ENCODE assay signal across 27 cellular contexts in the genomic region with DNA sequence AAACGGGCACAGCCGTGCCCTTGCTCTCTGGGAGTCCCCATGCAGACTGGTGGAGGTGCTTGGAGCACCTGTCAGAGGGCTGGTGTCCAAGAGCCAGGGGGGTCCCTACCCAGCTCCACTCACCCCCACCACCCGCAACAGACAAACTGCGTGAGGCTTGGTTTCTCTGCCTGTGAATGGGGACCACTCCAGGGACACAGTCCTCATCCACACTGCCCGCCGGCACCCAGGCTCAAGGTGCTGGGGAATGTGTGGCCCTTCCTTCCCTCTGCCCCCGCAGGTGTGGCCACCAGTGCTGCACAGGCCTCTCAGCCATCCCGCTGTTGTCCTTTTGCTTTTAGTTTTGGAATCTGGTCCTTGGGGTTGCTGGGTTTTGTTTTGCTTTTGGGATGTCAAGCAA.
"Had no signal": no experiment of that assay in that cellular context is flagged by ENCODE, and none has a peak within 500 bp of the region (broad histone marks: within the 10 kb centered on the region; RNA-seq: fewer than 3 reads in every experiment).

No MANE protein-coding gene starts in this region.

- H3K27ac Mint-ChIP-seq: memory B cell; mesothelial cell of epicardium; stimulated activated memory B cell treated with anti-CD40 and anti-IgM and Interleukin-4, amounts not matched to agents 10 μg/mL and 1 μg/mL and 100 μg/mL, for 72 hours; stimulated activated naive CD8-positive, alpha-beta T cell treated with anti-CD3 and anti-CD28 coated beads, Interleukin-15, Interleukin-2, amounts not matched to agents 100 ng/mL and 50 ng/mL, for 24 hours had no signal

- H3K4me3 Mint-ChIP-seq: dendritic cell treated with granulocyte-macrophage colony-stimulating factor and Interleukin-4, amounts not matched to agents 40 ng/mL and 50 ng/mL, for 4 days; immature natural killer cell; memory B cell; mesothelial cell of epicardium; naive B cell; natural killer cell treated with Interleukin-12 subunit alpha and Interleukin-12 subunit beta and Interleukin-15 and Interleukin-18, amount 100 ng/mL, for 72 hours; neural crest cell; stimulated activated memory B cell treated with anti-CD40 and anti-IgM and Interleukin-4, amounts not matched to agents 10 μg/mL and 1 μg/mL and 100 μg/mL, for 72 hours; stimulated activated naive CD8-positive, alpha-beta T cell treated with anti-CD3 and anti-CD28 coated beads, Interleukin-15, Interleukin-2, amounts not matched to agents 100 ng/mL and 50 ng/mL, for 24 hours had no signal

- ATAC-seq: foreskin keratinocyte; mucosa of descending colon; natural killer cell treated with Interleukin-12 subunit alpha and Interleukin-12 subunit beta and Interleukin-15 and Interleukin-18, amount 100 ng/mL, for 72 hours; stimulated activated memory B cell treated with anti-CD40 and anti-IgM and Interleukin-4, amounts not matched to agents 10 μg/mL and 1 μg/mL and 100 μg/mL, for 72 hours had no signal

- H3K36me3 Mint-ChIP-seq: immature natural killer cell; memory B cell; mesothelial cell of epicardium; naive B cell; natural killer cell treated with Interleukin-12 subunit alpha and Interleukin-12 subunit beta and Interleukin-15 and Interleukin-18, amount 100 ng/mL, for 72 hours; stimulated activated memory B cell treated with anti-CD40 and anti-IgM and Interleukin-4, amounts not matched to agents 10 μg/mL and 1 μg/mL and 100 μg/mL, for 72 hours had no signal

- H3K9me3 ChIP-seq: colonic mucosa, esophagus muscularis mucosa, gastroesophageal sphincter, heart right ventricle, mucosa of descending colon, prostate gland, sigmoid colon, thoracic aorta, tibial nerve, upper lobe of left lung had no signal

- H3K4me3 ChIP-seq: colonic mucosa, esophagus muscularis mucosa, gastroesophageal sphincter, heart right ventricle, lung, mucosa of descending colon, prostate gland, sigmoid colon, thoracic aorta, tibial nerve, upper lobe of left lung had no signal

- H3K9me3 Mint-ChIP-seq: dendritic cell treated with granulocyte-macrophage colony-stimulating factor and Interleukin-4, amounts not matched to agents 40 ng/mL and 50 ng/mL, for 4 days; immature natural killer cell; memory B cell; mesothelial cell of epicardium; naive B cell; natural killer cell treated with Interleukin-12 subunit alpha and Interleukin-12 subunit beta and Interleukin-15 and Interleukin-18, amount 100 ng/mL, for 72 hours; neural crest cell; stimulated activated memory B cell treated with anti-CD40 and anti-IgM and Interleukin-4, amounts not matched to agents 10 μg/mL and 1 μg/mL and 100 μg/mL, for 72 hours; stimulated activated naive CD8-positive, alpha-beta T cell treated with anti-CD3 and anti-CD28 coated beads, Interleukin-15, Interleukin-2, amounts not matched to agents 100 ng/mL and 50 ng/mL, for 24 hours had no signal

- H3K4me1 ChIP-seq: colonic mucosa, prostate gland, upper lobe of left lung had no signal

- H3K27ac ChIP-seq: colonic mucosa, thoracic aorta, upper lobe of left lung had no signal

- DNase-seq: colonic mucosa; effector CD8-positive, alpha-beta T cell; foreskin keratinocyte; heart right ventricle; immature natural killer cell; islet precursor cell; kidney glomerular epithelial cell; left ventricle myocardium superior; mucosa of descending colon; naive B cell; right cardiac atrium; sigmoid colon; stimulated activated CD4-positive, alpha-beta T cell treated with anti-CD3 and anti-CD28 coated beads, Interleukin-4, amount 100 ng/mL, for 4 hours had no signal

- H3K36me3 ChIP-seq: colonic mucosa, esophagus muscularis mucosa, gastroesophageal sphincter, heart right ventricle, prostate gland, sigmoid colon, thoracic aorta, tibial nerve, upper lobe of left lung had no signal

- H3K27me3 ChIP-seq: colonic mucosa, foreskin keratinocyte, sigmoid colon, upper lobe of left lung had no signal

- H3K4me1 Mint-ChIP-seq: memory B cell had no signal
